8 cellular contexts compared by ENCODE assay signal in genomic region chr3:167734498-167735232, GRCh38. TPM values are rescaled to one million over a fixed set of nuclear protein-coding genes. Genes with fewer than 3 reads are reported as not detected.
A peak's percentile ranks its signal among the peaks of the same experiment; 100 is the strongest.
DNase-seq lines count a peak whose midpoint lies in the region; ATAC-seq, FAIRE-seq and TF ChIP-seq lines count a peak whose summit lies in the region.

Gene PDCD10 (minus strand): TSS chr3:167734892. CDS start chr3:167720157, 14,735 bp downstream.

- H3K27ac ChIP-seq in OCI-LY3 (ENCODE audit: low read length) (peak within 1 kb of the TSS; percentile 81), endothelial cell of umbilical vein (ENCODE audit: insufficient read depth, low read depth, low read length) (peak within 1 kb of the TSS; percentile 21)

- H3K79me2 ChIP-seq in OCI-LY3 (ENCODE audit: low read length), result peaks cover 47% of the 10 kb centered on the region
- H3K79me2 ChIP-seq in endothelial cell of umbilical vein (ENCODE audit: control insufficient read depth, insufficient read depth, low read length), result peaks cover 48% of the 10 kb centered on the region

- peak; percentile 65 for TF ChIP-seq POLR2A in endothelial cell of umbilical vein (IDR thresholded peaks at IDR 0.05; ENCODE audit: low read depth, low read length)

- H3K9ac ChIP-seq in OCI-LY3 (ENCODE audit: low read length), result peak within 1 kb of the TSS; percentile 83
- H3K9ac ChIP-seq in endothelial cell of umbilical vein (replicated peaks; ENCODE audit: extremely low read depth, insufficient read depth, low read length), result peak within 1 kb of the TSS; percentile 48

- H4K20me1 ChIP-seq in OCI-LY3 (ENCODE audit: insufficient read depth, low read length), result peaks cover 25% of the 10 kb centered on the region
- H4K20me1 ChIP-seq in endothelial cell of umbilical vein (replicated peaks; ENCODE audit: control insufficient read depth, extremely low read depth, insufficient read depth, low read length), result peaks cover 2% of the 10 kb centered on the region

- no peaks in the 10 kb centered on the region for H3K9me3 ChIP-seq in OCI-LY3 (ENCODE audit: insufficient read depth, low read length)
- H3K9me3 ChIP-seq in endothelial cell of umbilical vein (replicated peaks; ENCODE audit: control insufficient read depth, insufficient read depth, low read length), result no peaks in the 10 kb centered on the region

- CTCF ChIA-PET in endothelial cell of umbilical vein (lab: Charles Lee), result interaction anchor here (1.2 to 2.8 kb wide), 3 partner anchors 9 to 354 kb away, joined by 4 to 11 read pairs (median 4); partner anchors contain the start of gene ZBBX

- TF ChIP-seq CTCF in OCI-LY3 (IDR thresholded peaks at IDR 0.05; ENCODE audit: low read depth, low read length) (no peak), endothelial cell of umbilical vein (IDR thresholded peaks at IDR 0.05; ENCODE audit: extremely low read depth in 1 of 2, insufficient read depth in 1 of 2, low read depth in 1 of 2, low read length in 2 of 2) (peak in 1 of 2 donors; percentile 8), mesothelial cell of epicardium (IDR thresholded peaks at IDR 0.05; ENCODE audit: unreplicated experiment) (no peak)

- peaks cover 18% of the 10 kb centered on the region for H3K4me1 ChIP-seq in OCI-LY3 (ENCODE audit: low read length)
- peaks cover 10% of the 10 kb centered on the region for H3K4me1 ChIP-seq in endothelial cell of umbilical vein (ENCODE audit: control insufficient read depth, extremely low read depth, insufficient read depth, low read length)

- no peak within 1 kb of the TSS for H3K4me3 Mint-ChIP-seq in mesothelial cell of epicardium

- no TSS peak for BruUV-seq in endothelial cell of umbilical vein (replicated peaks; lab: Mats Ljungman, UMichigan)

- dilution Hi-C loops in endothelial cell of umbilical vein (cut with MboI; ENCODE audit: extremely low pct_ligation_motif_present, low sequenced_read_pairs), result no loop called here

- H3K27me3 Mint-ChIP-seq in mesothelial cell of epicardium (ENCODE audit: low read depth), result peaks cover 16% of the 10 kb centered on the region

- DNase-seq in DMS114 treated with DMSO at 0.1 percent for 48 hours (lab: John Stamatoyannopoulos, UW; ENCODE audit: unreplicated experiment) (peak; percentile 98), HuH-7.5 (ENCODE audit: low spot score) (peak; percentile 44), endothelial cell of umbilical vein (ENCODE audit: low read depth, low spot score) (peak; percentile 97), mesothelial cell of epicardium (ENCODE audit: low spot score in 2 of 2, unreplicated experiment in 2 of 2) (peak; percentile 95)
- peak; percentile 95 for DNase-seq in activated CD8-positive, alpha-beta memory T cell treated with anti-CD3 and anti-CD28 coated beads, Interleukin-2, amount 50 U/mL, for 48 hours
- DNase-seq in stimulated activated CD8-positive, alpha-beta memory T cell treated with anti-CD3 and anti-CD28 coated beads, Interleukin-15, amount 100 ng/mL, for 48 hours (ENCODE audit: low read depth in 2 of 2), result peak; percentile 93 to 94

- H2AFZ ChIP-seq in OCI-LY3 (ENCODE audit: low read depth, low read length), result peak within 1 kb of the TSS; percentile 79
- peak within 1 kb of the TSS; percentile 95 for H2AFZ ChIP-seq in endothelial cell of umbilical vein (ENCODE audit: low read depth, low read length)

- POLR2A ChIA-PET in endothelial cell of umbilical vein (lab: Charles Lee), result no interaction called here

- peaks cover 2% of the 10 kb centered on the region for H3K36me3 ChIP-seq in OCI-LY3 (replicated peaks; ENCODE audit: low read depth, low read length)
- no peaks in the 10 kb centered on the region for H3K36me3 ChIP-seq in endothelial cell of umbilical vein (ENCODE audit: control insufficient read depth in 2 of 2, extremely low read depth in 1 of 2, insufficient read depth in 2 of 2, low read length in 2 of 2)

- H3K27ac Mint-ChIP-seq in mesothelial cell of epicardium, result no peak within 1 kb of the TSS

- no peaks in the 10 kb centered on the region for H3K36me3 Mint-ChIP-seq in mesothelial cell of epicardium

- peaks cover 17% of the 10 kb centered on the region for H3K4me1 Mint-ChIP-seq in mesothelial cell of epicardium

- H3K9me1 ChIP-seq in endothelial cell of umbilical vein (replicated peaks; ENCODE audit: control insufficient read depth, extremely low read depth, insufficient read depth, low read length), result no peaks in the 10 kb centered on the region

- H3K9me3 Mint-ChIP-seq in mesothelial cell of epicardium, result no peaks in the 10 kb centered on the region

- H3K4me3 ChIP-seq in OCI-LY3 (ENCODE audit: low read length) (peak within 1 kb of the TSS; percentile 85), endothelial cell of umbilical vein (replicated peaks in 1 of 3; ENCODE audit: insufficient read depth in 1 of 3, low read depth in 1 of 3, low read length in 3 of 3) (peak within 1 kb of the TSS; percentile 48 to 66 (median 61))

- FAIRE-seq in endothelial cell of umbilical vein (lab: Jason Lieb, UNC), result peak; percentile 95

- intact Hi-C loops in endothelial cell of umbilical vein (cut with micrococcal nuclease), result loop anchor here (5.0 kb wide), 2 partner anchors 313 to 363 kb away; partner anchors contain the start of gene GOLIM4

- H3K4me2 ChIP-seq in OCI-LY3 (ENCODE audit: low read length) (peak within 1 kb of the TSS; percentile 81), endothelial cell of umbilical vein (ENCODE audit: insufficient read depth, low read length) (peak within 1 kb of the TSS; percentile 85)

- no peaks in the 10 kb centered on the region; the same call in 1 of the 2 replicates for H3K27me3 ChIP-seq in OCI-LY3 (ENCODE audit: low read depth, low read length)
- H3K27me3 ChIP-seq in endothelial cell of umbilical vein (ENCODE audit: control insufficient read depth in 2 of 2, insufficient read depth in 2 of 2, low read length in 2 of 2), result peaks cover 0 to 9% of the 10 kb centered on the region in 2 experiments

- peak; percentile 91 for ATAC-seq in GM21528 (IDR thresholded peaks at IDR 0.05; ENCODE audit: low FRiP score, unreplicated experiment)

TF ChIP-seq in endothelial cell of umbilical vein, 7 proteins besides CTCF, POLR2A, EP300 and RAD21:
- TF ChIP-seq JUN (IDR thresholded peaks at IDR 0.05; ENCODE audit: borderline replicate concordance, insufficient read depth, insufficient read length, low read depth), result no peak
- peak; percentile 42 for TF ChIP-seq POLR2AphosphoS5 (IDR thresholded peaks at IDR 0.05; ENCODE audit: insufficient read depth, low read depth, low read length)

RNA-seq across cellular contexts. Expression of gene PDCD10, which starts in this region (rescaled TPM):
- total RNA-seq in endothelial cell of umbilical vein (47.8 and 50.1 TPM in 2 replicates), mesothelial cell of epicardium (34.3 to 36.9 TPM (median 35.3 TPM) in 3 replicates)
- polyA plus RNA-seq in endothelial cell of umbilical vein, result 17.0 and 21.3 TPM in 2 replicates
- polyA plus RNA-seq in endothelial cell of umbilical vein (2011; cell fraction: cytosol; rRNA removed), result 40.9 and 42.9 TPM in 2 replicates
- 24.0 and 32.0 TPM in 2 replicates for polyA plus RNA-seq in endothelial cell of umbilical vein (2011; cell fraction: nucleus; rRNA removed)
- polyA plus RNA-seq in endothelial cell of umbilical vein (2012), result 37.6 and 61.1 TPM in 2 replicates
- polyA minus RNA-seq in endothelial cell of umbilical vein, result 15.1 and 15.9 TPM in 2 replicates
- polyA minus RNA-seq in endothelial cell of umbilical vein (2011; cell fraction: cytosol; rRNA and poly(A)+ RNA removed), result 25.1 TPM
- 28.4 and 36.2 TPM in 2 replicates for polyA minus RNA-seq in endothelial cell of umbilical vein (2011; cell fraction: nucleus; rRNA and poly(A)+ RNA removed)

Comparison
In these comparisons a context has a peak if more than half of its experiments do, and no peak if none do; other contexts are left out.
1. Peak in every context shown above with its lines: DNase-seq, ATAC-seq, H3K4me3 ChIP-seq and H3K27ac ChIP-seq.
2. DNase-seq: peak in every context shown above with its lines; median percentile 98 in DMS114 treated with DMSO at 0.1 percent for 48 hours; 97 in endothelial cell of umbilical vein; 95 in activated CD8-positive, alpha-beta memory T cell treated with anti-CD3 and anti-CD28 coated beads, Interleukin-2, amount 50 U/mL, for 48 hours; 95 in mesothelial cell of epicardium; 94 in stimulated activated CD8-positive, alpha-beta memory T cell treated with anti-CD3 and anti-CD28 coated beads, Interleukin-15, amount 100 ng/mL, for 48 hours; 44 in HuH-7.5.